Comparison of ENCODE assay signal across 1 cellular context in genomic region chr3:129314757-129315385, GRCh38.
TF ChIP-seq lines count a peak whose summit lies in the region.

No MANE protein-coding gene starts in this region.

TF ChIP-seq in HepG2, 621 proteins besides CTCF, POLR2A, EP300 and RAD21 (continued from another document and continues in another):
- TF ChIP-seq BATF2 (CRISPR knock-in tag; IDR thresholded peaks at IDR 0.05) (no peak), ONECUT2 (CRISPR knock-in tag; IDR thresholded peaks at IDR 0.05) (no peak), ZNF501 (CRISPR knock-in tag; IDR thresholded peaks at IDR 0.05) (peak; percentile 35; the same call in 1 of the 2 replicates), XRCC5 (optimal IDR thresholded peaks at IDR 0.05; ENCODE audit: low read length) (peak; percentile 39), RNF2 (conservative IDR thresholded peaks at IDR 0.05; ENCODE audit: low read depth) (no peak), ZNF354B (CRISPR knock-in tag; IDR thresholded peaks at IDR 0.05) (no peak), ZNF737 (CRISPR knock-in tag; IDR thresholded peaks at IDR 0.05; ENCODE audit: borderline replicate concordance) (no peak), ZNF781 (CRISPR knock-in tag; IDR thresholded peaks at IDR 0.05; ENCODE audit: borderline replicate concordance, not compliant biosample characterization) (peak; percentile 16), ZNF672 (CRISPR knock-in tag; IDR thresholded peaks at IDR 0.05) (no peak), BHLHE40 (IDR thresholded peaks at IDR 0.05; ENCODE audit: low read length) (no peak), ZBTB1 (CRISPR knock-in tag; IDR thresholded peaks at IDR 0.05; ENCODE audit: borderline replicate concordance) (no peak), ARNT2 (CRISPR knock-in tag; IDR thresholded peaks at IDR 0.05; ENCODE audit: low read depth) (no peak; the same call in 1 of the 2 replicates), AKAP8 (CRISPR knock-in tag; IDR thresholded peaks at IDR 0.05) (peak; percentile 28; the same call in 1 of the 2 replicates), MEF2D (CRISPR knock-in tag; IDR thresholded peaks at IDR 0.05) (no peak), ZNF749 (CRISPR knock-in tag; IDR thresholded peaks at IDR 0.05; ENCODE audit: borderline replicate concordance) (no peak), AHDC1 (CRISPR knock-in tag; IDR thresholded peaks at IDR 0.05; ENCODE audit: borderline replicate concordance) (no peak), RBAK (CRISPR knock-in tag; IDR thresholded peaks at IDR 0.05) (no peak), DZIP1 (CRISPR knock-in tag; IDR thresholded peaks at IDR 0.05) (no peak), CBX5 (CRISPR knock-in tag; IDR thresholded peaks at IDR 0.05; ENCODE audit: borderline replicate concordance) (no peak), TP53 (CRISPR knock-in tag; conservative IDR thresholded peaks at IDR 0.05) (no peak), MIXL1 (CRISPR knock-in tag; IDR thresholded peaks at IDR 0.05) (no peak), ZNF598 (CRISPR knock-in tag; IDR thresholded peaks at IDR 0.05; ENCODE audit: borderline replicate concordance) (no peak), ARID4A (CRISPR knock-in tag; IDR thresholded peaks at IDR 0.05; ENCODE audit: borderline replicate concordance) (peak; percentile 81; the same call in 1 of the 2 replicates), ZGPAT (CRISPR knock-in tag; IDR thresholded peaks at IDR 0.05) (no peak), FOSL2 (CRISPR knock-in tag; IDR thresholded peaks at IDR 0.05) (no peak), AKNA (CRISPR knock-in tag; IDR thresholded peaks at IDR 0.05; ENCODE audit: borderline replicate concordance) (no peak), SP2 (CRISPR knock-in tag; IDR thresholded peaks at IDR 0.05) (no peak), AGO1 (IDR thresholded peaks at IDR 0.05; ENCODE audit: low read depth, low read length, poor library complexity, severe bottlenecking) (no peak), MATR3 (CRISPR knock-in tag; IDR thresholded peaks at IDR 0.05) (no peak), GABPA (IDR thresholded peaks at IDR 0.05; ENCODE audit: low read depth, low read length) (no peak), GABPA (CRISPR knock-in tag; IDR thresholded peaks at IDR 0.05; ENCODE audit: low read depth) (no peak), STAT5B (CRISPR knock-in tag; IDR thresholded peaks at IDR 0.05) (no peak), ZBTB25 (CRISPR knock-in tag; IDR thresholded peaks at IDR 0.05) (peak; percentile 39; the same call in 1 of the 2 replicates), SRF (IDR thresholded peaks at IDR 0.05; ENCODE audit: low read depth, low read length) (no peak), HOXA7 (CRISPR knock-in tag; IDR thresholded peaks at IDR 0.05) (no peak), ZNF326 (CRISPR knock-in tag; IDR thresholded peaks at IDR 0.05; ENCODE audit: borderline replicate concordance) (no peak), CENPT (CRISPR knock-in tag; IDR thresholded peaks at IDR 0.05; ENCODE audit: low read depth) (no peak), ZNF761 (CRISPR knock-in tag; conservative IDR thresholded peaks at IDR 0.05) (no peak)
